In the genomic region with DNA sequence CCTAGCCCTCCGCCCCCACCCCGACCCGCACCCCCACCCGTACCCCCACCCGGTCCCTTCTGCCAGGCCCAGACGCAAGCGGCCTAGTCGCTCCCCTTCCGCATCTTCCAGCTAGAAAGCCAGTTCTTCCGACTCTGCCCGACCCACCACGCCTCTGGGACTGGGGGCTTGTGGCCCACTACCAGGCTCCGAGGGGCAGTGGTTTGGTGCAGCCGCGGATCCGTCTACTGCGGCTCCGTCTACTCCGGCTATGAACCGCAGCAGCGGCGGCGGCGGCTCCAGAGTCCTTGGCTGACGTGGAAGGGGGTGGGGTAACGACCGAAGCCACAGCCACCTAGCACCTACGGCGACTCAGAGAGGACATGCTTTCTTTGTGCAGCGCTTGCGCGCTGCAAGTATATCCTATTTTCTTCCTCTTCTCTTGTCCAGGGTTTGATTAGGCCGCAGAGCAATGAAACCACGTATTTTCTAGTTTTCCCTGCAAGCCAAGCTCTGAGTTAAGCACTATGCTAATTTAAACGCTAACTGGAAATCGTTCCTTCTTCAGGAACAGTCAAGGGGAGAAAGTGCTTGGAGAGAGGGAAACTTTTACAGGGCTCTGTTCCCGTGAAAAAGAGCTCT, we compare ENCODE assay signal across 1 cellular context.
A peak's percentile ranks its signal among the peaks of the same experiment; 100 is the strongest.
TF ChIP-seq lines count a peak whose summit lies in the region.

A gene with protein sequence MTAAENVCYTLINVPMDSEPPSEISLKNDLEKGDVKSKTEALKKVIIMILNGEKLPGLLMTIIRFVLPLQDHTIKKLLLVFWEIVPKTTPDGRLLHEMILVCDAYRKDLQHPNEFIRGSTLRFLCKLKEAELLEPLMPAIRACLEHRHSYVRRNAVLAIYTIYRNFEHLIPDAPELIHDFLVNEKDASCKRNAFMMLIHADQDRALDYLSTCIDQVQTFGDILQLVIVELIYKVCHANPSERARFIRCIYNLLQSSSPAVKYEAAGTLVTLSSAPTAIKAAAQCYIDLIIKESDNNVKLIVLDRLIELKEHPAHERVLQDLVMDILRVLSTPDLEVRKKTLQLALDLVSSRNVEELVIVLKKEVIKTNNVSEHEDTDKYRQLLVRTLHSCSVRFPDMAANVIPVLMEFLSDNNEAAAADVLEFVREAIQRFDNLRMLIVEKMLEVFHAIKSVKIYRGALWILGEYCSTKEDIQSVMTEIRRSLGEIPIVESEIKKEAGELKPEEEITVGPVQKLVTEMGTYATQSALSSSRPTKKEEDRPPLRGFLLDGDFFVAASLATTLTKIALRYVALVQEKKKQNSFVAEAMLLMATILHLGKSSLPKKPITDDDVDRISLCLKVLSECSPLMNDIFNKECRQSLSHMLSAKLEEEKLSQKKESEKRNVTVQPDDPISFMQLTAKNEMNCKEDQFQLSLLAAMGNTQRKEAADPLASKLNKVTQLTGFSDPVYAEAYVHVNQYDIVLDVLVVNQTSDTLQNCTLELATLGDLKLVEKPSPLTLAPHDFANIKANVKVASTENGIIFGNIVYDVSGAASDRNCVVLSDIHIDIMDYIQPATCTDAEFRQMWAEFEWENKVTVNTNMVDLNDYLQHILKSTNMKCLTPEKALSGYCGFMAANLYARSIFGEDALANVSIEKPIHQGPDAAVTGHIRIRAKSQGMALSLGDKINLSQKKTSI (minus strand): TSS at position 252 of the 621 bp plus-strand sequence. CDS start 883 bp downstream, outside the sequence.

TF ChIP-seq in HepG2, 621 proteins besides CTCF, POLR2A, EP300 and RAD21 (continued from another document and continues in another):
- TF ChIP-seq, protein P1, sequence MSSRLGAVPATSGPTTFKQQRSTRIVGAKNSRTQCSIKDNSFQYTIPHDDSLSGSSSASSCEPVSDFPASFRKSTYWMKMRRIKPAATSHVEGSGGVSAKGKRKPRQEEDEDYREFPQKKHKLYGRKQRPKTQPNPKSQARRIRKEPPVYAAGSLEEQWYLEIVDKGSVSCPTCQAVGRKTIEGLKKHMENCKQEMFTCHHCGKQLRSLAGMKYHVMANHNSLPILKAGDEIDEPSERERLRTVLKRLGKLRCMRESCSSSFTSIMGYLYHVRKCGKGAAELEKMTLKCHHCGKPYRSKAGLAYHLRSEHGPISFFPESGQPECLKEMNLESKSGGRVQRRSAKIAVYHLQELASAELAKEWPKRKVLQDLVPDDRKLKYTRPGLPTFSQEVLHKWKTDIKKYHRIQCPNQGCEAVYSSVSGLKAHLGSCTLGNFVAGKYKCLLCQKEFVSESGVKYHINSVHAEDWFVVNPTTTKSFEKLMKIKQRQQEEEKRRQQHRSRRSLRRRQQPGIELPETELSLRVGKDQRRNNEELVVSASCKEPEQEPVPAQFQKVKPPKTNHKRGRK (CRISPR knock-in tag; IDR thresholded peaks at IDR 0.05), result no peak
- no peak for TF ChIP-seq CENPT (CRISPR knock-in tag; IDR thresholded peaks at IDR 0.05; ENCODE audit: low read depth)
- no peak for TF ChIP-seq ZFP90 (CRISPR knock-in tag; IDR thresholded peaks at IDR 0.05; ENCODE audit: borderline replicate concordance)
- no peak for TF ChIP-seq ARNT (IDR thresholded peaks at IDR 0.05)
- no peak for TF ChIP-seq JUND (CRISPR knock-in tag; IDR thresholded peaks at IDR 0.05)
- TF ChIP-seq, protein P2, sequence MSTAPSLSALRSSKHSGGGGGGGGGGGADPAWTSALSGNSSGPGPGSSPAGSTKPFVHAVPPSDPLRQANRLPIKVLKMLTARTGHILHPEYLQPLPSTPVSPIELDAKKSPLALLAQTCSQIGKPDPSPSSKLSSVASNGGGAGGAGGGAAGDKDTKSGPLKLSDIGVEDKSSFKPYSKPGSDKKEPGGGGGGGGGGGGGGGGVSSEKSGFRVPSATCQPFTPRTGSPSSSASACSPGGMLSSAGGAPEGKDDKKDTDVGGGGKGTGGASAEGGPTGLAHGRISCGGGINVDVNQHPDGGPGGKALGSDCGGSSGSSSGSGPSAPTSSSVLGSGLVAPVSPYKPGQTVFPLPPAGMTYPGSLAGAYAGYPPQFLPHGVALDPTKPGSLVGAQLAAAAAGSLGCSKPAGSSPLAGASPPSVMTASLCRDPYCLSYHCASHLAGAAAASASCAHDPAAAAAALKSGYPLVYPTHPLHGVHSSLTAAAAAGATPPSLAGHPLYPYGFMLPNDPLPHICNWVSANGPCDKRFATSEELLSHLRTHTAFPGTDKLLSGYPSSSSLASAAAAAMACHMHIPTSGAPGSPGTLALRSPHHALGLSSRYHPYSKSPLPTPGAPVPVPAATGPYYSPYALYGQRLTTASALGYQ (CRISPR knock-in tag; IDR thresholded peaks at IDR 0.05), result 0 out of 2 replicates have a peak, but pooled peaks have one; percentile 31
- no peak for TF ChIP-seq ZNF572 (CRISPR knock-in tag; IDR thresholded peaks at IDR 0.05)
- TF ChIP-seq, protein P3, sequence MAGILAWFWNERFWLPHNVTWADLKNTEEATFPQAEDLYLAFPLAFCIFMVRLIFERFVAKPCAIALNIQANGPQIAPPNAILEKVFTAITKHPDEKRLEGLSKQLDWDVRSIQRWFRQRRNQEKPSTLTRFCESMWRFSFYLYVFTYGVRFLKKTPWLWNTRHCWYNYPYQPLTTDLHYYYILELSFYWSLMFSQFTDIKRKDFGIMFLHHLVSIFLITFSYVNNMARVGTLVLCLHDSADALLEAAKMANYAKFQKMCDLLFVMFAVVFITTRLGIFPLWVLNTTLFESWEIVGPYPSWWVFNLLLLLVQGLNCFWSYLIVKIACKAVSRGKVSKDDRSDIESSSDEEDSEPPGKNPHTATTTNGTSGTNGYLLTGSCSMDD (CRISPR knock-in tag; IDR thresholded peaks at IDR 0.05), result no peak
- TF ChIP-seq, protein P4, sequence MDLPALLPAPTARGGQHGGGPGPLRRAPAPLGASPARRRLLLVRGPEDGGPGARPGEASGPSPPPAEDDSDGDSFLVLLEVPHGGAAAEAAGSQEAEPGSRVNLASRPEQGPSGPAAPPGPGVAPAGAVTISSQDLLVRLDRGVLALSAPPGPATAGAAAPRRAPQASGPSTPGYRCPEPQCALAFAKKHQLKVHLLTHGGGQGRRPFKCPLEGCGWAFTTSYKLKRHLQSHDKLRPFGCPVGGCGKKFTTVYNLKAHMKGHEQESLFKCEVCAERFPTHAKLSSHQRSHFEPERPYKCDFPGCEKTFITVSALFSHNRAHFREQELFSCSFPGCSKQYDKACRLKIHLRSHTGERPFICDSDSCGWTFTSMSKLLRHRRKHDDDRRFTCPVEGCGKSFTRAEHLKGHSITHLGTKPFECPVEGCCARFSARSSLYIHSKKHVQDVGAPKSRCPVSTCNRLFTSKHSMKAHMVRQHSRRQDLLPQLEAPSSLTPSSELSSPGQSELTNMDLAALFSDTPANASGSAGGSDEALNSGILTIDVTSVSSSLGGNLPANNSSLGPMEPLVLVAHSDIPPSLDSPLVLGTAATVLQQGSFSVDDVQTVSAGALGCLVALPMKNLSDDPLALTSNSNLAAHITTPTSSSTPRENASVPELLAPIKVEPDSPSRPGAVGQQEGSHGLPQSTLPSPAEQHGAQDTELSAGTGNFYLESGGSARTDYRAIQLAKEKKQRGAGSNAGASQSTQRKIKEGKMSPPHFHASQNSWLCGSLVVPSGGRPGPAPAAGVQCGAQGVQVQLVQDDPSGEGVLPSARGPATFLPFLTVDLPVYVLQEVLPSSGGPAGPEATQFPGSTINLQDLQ (CRISPR knock-in tag; IDR thresholded peaks at IDR 0.05), result 0 out of 2 replicates have a peak, but pooled peaks have one; percentile 18
- TF ChIP-seq SATB2 (CRISPR knock-in tag; IDR thresholded peaks at IDR 0.05), result no peak
- peak; percentile 43; the same call in 1 of the 2 replicates for TF ChIP-seq ZSCAN20 (CRISPR knock-in tag; IDR thresholded peaks at IDR 0.05; ENCODE audit: borderline replicate concordance)
- 0 out of 2 replicates have a peak, but pooled peaks have one; percentile 30 for TF ChIP-seq ZSCAN25 (CRISPR knock-in tag; IDR thresholded peaks at IDR 0.05)
- TF ChIP-seq, protein P5, sequence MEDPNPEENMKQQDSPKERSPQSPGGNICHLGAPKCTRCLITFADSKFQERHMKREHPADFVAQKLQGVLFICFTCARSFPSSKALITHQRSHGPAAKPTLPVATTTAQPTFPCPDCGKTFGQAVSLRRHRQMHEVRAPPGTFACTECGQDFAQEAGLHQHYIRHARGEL (CRISPR knock-in tag; IDR thresholded peaks at IDR 0.05), result no peak
- TF ChIP-seq, protein P6, sequence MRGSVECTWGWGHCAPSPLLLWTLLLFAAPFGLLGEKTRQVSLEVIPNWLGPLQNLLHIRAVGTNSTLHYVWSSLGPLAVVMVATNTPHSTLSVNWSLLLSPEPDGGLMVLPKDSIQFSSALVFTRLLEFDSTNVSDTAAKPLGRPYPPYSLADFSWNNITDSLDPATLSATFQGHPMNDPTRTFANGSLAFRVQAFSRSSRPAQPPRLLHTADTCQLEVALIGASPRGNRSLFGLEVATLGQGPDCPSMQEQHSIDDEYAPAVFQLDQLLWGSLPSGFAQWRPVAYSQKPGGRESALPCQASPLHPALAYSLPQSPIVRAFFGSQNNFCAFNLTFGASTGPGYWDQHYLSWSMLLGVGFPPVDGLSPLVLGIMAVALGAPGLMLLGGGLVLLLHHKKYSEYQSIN (CRISPR knock-in tag; IDR thresholded peaks at IDR 0.05; ENCODE audit: borderline replicate concordance), result no peak
- 0 out of 2 replicates have a peak, but pooled peaks have one; percentile 47 for TF ChIP-seq ZNF224 (CRISPR knock-in tag; IDR thresholded peaks at IDR 0.05)
- TF ChIP-seq SOX13 (IDR thresholded peaks at IDR 0.05), result peak; percentile 27; the same call in 1 of the 2 replicates
- TF ChIP-seq SOX13 (CRISPR knock-in tag; conservative IDR thresholded peaks at IDR 0.05 in 1 of 2, IDR thresholded peaks at IDR 0.05 in 1 of 2), result no peak; a peak in 1 of 4 replicates
- TF ChIP-seq MED1 (CRISPR knock-in tag; IDR thresholded peaks at IDR 0.05), result peak; percentile 69
- peak; percentile 88; the same call in 1 of the 2 replicates for TF ChIP-seq YEATS4 (CRISPR knock-in tag; IDR thresholded peaks at IDR 0.05; ENCODE audit: borderline replicate concordance)
- TF ChIP-seq GABPB1 (CRISPR knock-in tag; IDR thresholded peaks at IDR 0.05), result peak; percentile 85
- TF ChIP-seq, protein P7, sequence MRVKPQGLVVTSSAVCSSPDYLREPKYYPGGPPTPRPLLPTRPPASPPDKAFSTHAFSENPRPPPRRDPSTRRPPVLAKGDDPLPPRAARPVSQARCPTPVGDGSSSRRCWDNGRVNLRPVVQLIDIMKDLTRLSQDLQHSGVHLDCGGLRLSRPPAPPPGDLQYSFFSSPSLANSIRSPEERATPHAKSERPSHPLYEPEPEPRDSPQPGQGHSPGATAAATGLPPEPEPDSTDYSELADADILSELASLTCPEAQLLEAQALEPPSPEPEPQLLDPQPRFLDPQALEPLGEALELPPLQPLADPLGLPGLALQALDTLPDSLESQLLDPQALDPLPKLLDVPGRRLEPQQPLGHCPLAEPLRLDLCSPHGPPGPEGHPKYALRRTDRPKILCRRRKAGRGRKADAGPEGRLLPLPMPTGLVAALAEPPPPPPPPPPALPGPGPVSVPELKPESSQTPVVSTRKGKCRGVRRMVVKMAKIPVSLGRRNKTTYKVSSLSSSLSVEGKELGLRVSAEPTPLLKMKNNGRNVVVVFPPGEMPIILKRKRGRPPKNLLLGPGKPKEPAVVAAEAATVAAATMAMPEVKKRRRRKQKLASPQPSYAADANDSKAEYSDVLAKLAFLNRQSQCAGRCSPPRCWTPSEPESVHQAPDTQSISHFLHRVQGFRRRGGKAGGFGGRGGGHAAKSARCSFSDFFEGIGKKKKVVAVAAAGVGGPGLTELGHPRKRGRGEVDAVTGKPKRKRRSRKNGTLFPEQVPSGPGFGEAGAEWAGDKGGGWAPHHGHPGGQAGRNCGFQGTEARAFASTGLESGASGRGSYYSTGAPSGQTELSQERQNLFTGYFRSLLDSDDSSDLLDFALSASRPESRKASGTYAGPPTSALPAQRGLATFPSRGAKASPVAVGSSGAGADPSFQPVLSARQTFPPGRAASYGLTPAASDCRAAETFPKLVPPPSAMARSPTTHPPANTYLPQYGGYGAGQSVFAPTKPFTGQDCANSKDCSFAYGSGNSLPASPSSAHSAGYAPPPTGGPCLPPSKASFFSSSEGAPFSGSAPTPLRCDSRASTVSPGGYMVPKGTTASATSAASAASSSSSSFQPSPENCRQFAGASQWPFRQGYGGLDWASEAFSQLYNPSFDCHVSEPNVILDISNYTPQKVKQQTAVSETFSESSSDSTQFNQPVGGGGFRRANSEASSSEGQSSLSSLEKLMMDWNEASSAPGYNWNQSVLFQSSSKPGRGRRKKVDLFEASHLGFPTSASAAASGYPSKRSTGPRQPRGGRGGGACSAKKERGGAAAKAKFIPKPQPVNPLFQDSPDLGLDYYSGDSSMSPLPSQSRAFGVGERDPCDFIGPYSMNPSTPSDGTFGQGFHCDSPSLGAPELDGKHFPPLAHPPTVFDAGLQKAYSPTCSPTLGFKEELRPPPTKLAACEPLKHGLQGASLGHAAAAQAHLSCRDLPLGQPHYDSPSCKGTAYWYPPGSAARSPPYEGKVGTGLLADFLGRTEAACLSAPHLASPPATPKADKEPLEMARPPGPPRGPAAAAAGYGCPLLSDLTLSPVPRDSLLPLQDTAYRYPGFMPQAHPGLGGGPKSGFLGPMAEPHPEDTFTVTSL (CRISPR knock-in tag; IDR thresholded peaks at IDR 0.05; ENCODE audit: borderline replicate concordance), result 0 out of 2 replicates have a peak, but pooled peaks have one; percentile 56
- TF ChIP-seq, protein P8, sequence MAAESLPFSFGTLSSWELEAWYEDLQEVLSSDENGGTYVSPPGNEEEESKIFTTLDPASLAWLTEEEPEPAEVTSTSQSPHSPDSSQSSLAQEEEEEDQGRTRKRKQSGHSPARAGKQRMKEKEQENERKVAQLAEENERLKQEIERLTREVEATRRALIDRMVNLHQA (CRISPR knock-in tag; IDR thresholded peaks at IDR 0.05), result no peak
- TF ChIP-seq NFKB2 (CRISPR knock-in tag; IDR thresholded peaks at IDR 0.05; ENCODE audit: borderline replicate concordance), result peak; percentile 78; the same call in 1 of the 2 replicates
- TF ChIP-seq, protein P9, sequence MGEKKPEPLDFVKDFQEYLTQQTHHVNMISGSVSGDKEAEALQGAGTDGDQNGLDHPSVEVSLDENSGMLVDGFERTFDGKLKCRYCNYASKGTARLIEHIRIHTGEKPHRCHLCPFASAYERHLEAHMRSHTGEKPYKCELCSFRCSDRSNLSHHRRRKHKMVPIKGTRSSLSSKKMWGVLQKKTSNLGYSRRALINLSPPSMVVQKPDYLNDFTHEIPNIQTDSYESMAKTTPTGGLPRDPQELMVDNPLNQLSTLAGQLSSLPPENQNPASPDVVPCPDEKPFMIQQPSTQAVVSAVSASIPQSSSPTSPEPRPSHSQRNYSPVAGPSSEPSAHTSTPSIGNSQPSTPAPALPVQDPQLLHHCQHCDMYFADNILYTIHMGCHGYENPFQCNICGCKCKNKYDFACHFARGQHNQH (CRISPR knock-in tag; IDR thresholded peaks at IDR 0.05), result peak; percentile 69; the same call in 1 of the 2 replicates
- TF ChIP-seq, protein P10, sequence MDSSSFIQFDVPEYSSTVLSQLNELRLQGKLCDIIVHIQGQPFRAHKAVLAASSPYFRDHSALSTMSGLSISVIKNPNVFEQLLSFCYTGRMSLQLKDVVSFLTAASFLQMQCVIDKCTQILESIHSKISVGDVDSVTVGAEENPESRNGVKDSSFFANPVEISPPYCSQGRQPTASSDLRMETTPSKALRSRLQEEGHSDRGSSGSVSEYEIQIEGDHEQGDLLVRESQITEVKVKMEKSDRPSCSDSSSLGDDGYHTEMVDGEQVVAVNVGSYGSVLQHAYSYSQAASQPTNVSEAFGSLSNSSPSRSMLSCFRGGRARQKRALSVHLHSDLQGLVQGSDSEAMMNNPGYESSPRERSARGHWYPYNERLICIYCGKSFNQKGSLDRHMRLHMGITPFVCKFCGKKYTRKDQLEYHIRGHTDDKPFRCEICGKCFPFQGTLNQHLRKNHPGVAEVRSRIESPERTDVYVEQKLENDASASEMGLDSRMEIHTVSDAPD (CRISPR knock-in tag; IDR thresholded peaks at IDR 0.05), result no peak
- TF ChIP-seq, protein P11, sequence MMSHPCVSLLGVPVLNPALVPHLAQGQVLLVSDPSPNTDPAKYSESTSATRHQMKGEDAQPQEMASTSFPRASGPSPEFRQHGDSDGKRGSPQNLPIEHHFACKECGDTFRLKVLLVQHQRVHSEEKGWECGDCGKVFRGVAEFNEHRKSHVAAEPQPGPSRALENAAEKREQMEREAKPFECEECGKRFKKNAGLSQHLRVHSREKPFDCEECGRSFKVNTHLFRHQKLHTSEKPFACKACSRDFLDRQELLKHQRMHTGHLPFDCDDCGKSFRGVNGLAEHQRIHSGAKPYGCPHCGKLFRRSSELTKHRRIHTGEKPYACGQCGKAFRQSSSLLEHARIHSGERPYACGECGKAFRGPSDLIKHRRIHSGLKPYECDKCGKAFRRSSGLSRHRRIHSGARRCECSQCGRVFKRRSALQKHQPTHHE (CRISPR knock-in tag; IDR thresholded peaks at IDR 0.05; ENCODE audit: borderline replicate concordance), result no peak
- no peak; the same call in 1 of the 2 replicates for TF ChIP-seq ZNF335 (CRISPR knock-in tag; IDR thresholded peaks at IDR 0.05)
